Comparison of ENCODE assay signal across 23 cellular contexts in genomic region chr6:89669002-89669401, GRCh38. TPM values are rescaled to one million over a fixed set of nuclear protein-coding genes. Genes with fewer than 3 reads are reported as not detected.
DNase-seq lines count a peak whose midpoint lies in the region; ATAC-seq and TF ChIP-seq lines count a peak whose summit lies in the region.
"Had no signal": no experiment of that assay in that cellular context is flagged by ENCODE, and none has a peak within 500 bp of the region (broad histone marks: within the 10 kb centered on the region; RNA-seq: fewer than 3 reads in every experiment).

No MANE protein-coding gene starts in this region.

- intact Hi-C loops in left ventricle myocardium superior (cut with micrococcal nuclease), result no loop called here

- H3K79me1 ChIP-seq in trophoblast cell (ENCODE audit: low read length), result no peaks in the 10 kb centered on the region

- peak; percentile 30 for ATAC-seq in left ventricle myocardium superior
- no peak for ATAC-seq in HG02981 (IDR thresholded peaks at IDR 0.05; ENCODE audit: unreplicated experiment)
- no peak for ATAC-seq in effector memory CD8-positive, alpha-beta T cell (replicated peaks)
- ATAC-seq: stimulated activated naive B cell treated with anti-CD40 and anti-IgM and Interleukin-4, amounts not matched to agents 10 μg/mL and 1 μg/mL and 100 μg/mL, for 72 hours had no signal

- H3K23ac ChIP-seq in trophoblast cell (ENCODE audit: low read length), result no peak overlapping the region

- H3K9ac ChIP-seq in HUES6 (ENCODE audit: low read length) (peak overlapping the region; percentile 51), trophoblast cell (ENCODE audit: low read length) (no peak overlapping the region), MM.1S (ENCODE audit: low read length) (no peak overlapping the region)
- H3K9ac ChIP-seq: neural progenitor cell had no signal

- H3K18ac ChIP-seq in trophoblast cell (ENCODE audit: low read length), result no peak overlapping the region

- no peaks in the 10 kb centered on the region; the same call in none of the 2 replicates for H3F3A ChIP-seq in MM.1S (ENCODE audit: insufficient read depth, low read length)

- no peaks in the 10 kb centered on the region for H3K27me3 Mint-ChIP-seq in effector memory CD8-positive, alpha-beta T cell
- H3K27me3 Mint-ChIP-seq: activated CD4-positive, alpha-beta memory T cell treated with anti-CD3 and anti-CD28 coated beads for 36 hours; CD4-positive, alpha-beta T cell; stimulated activated naive B cell treated with anti-CD40 and anti-IgM and Interleukin-4, amounts not matched to agents 10 μg/mL and 1 μg/mL and 100 μg/mL, for 72 hours had no signal

- no CpG with 5 or more reads among the region's 6 CpGs for WGBS in trophoblast cell (ENCODE audit: extremely low coverage, insufficient coverage, insufficient read length)

- H3K9me3 ChIP-seq in HUES6 (ENCODE audit: control insufficient read depth, insufficient read depth, low read depth, low read length), result no peaks in the 10 kb centered on the region
- no peaks in the 10 kb centered on the region for H3K9me3 ChIP-seq in trophoblast cell (ENCODE audit: insufficient read depth, low read depth, low read length)
- H3K9me3 ChIP-seq in MM.1S (replicated peaks; ENCODE audit: insufficient read depth, low read length), result no peaks in the 10 kb centered on the region
- H3K9me3 ChIP-seq: prostate gland had no signal

- no peak overlapping the region for H4K8ac ChIP-seq in trophoblast cell (ENCODE audit: low read depth, low read length)

- H3K27ac Mint-ChIP-seq in effector memory CD8-positive, alpha-beta T cell, result no peak overlapping the region
- H3K27ac Mint-ChIP-seq: activated CD4-positive, alpha-beta memory T cell treated with anti-CD3 and anti-CD28 coated beads for 36 hours; CD4-positive, alpha-beta T cell; neural progenitor cell; stimulated activated naive B cell treated with anti-CD40 and anti-IgM and Interleukin-4, amounts not matched to agents 10 μg/mL and 1 μg/mL and 100 μg/mL, for 72 hours had no signal

- H4K91ac ChIP-seq in trophoblast cell (ENCODE audit: low read depth, low read length), result no peak overlapping the region

- no peaks in the 10 kb centered on the region for H3K27me3 ChIP-seq in HUES6 (ENCODE audit: control insufficient read depth, insufficient read depth, low read length)
- H3K27me3 ChIP-seq in trophoblast cell (ENCODE audit: insufficient read depth, low read length), result no peaks in the 10 kb centered on the region
- no peaks in the 10 kb centered on the region for H3K27me3 ChIP-seq in MM.1S (replicated peaks; ENCODE audit: insufficient read depth, low read length)
- H3K27me3 ChIP-seq: dorsolateral prefrontal cortex, neural progenitor cell had no signal

- H3K14ac ChIP-seq in trophoblast cell (ENCODE audit: low read length), result no peak overlapping the region

- no peak overlapping the region for H4K12ac ChIP-seq in trophoblast cell (ENCODE audit: low read depth, low read length)

- no peaks in the 10 kb centered on the region for H3K9me2 ChIP-seq in MM.1S (replicated peaks; ENCODE audit: insufficient read depth, low read length)

- peak; percentile 80 for DNase-seq in astrocyte of the hippocampus (ENCODE audit: low read depth, low spot score)
- no peak for DNase-seq in left ventricle myocardium superior
- peak; percentile 76 to 86 for DNase-seq in trophoblast cell
- DNase-seq in MM.1S, result no peak
- DNase-seq in mesenteric fat pad (ENCODE audit: low spot score), result no peak
- no peak for DNase-seq in effector memory CD8-positive, alpha-beta T cell
- DNase-seq: activated CD4-positive, alpha-beta memory T cell treated with anti-CD3 and anti-CD28 coated beads for 36 hours; activated effector memory CD4-positive, alpha-beta T cell treated with anti-CD3 and anti-CD28 coated beads, Interleukin-2, amount 50 U/mL, for 16 hours; caudate nucleus; CD4-positive, alpha-beta T cell; DMS 273 treated with DMSO at 0.1 percent for 48 hours; dorsolateral prefrontal cortex; erythroblast; HCEC 1CT; KG1; NCI-H1694; NCI-H526 treated with DMSO at 0.1 percent for 48 hours; stimulated activated CD4-positive, alpha-beta T cell treated with anti-CD3 and anti-CD28 coated beads, Interleukin-2, amount 100 ng/mL, for 48 hours; stimulated activated naive B cell treated with anti-CD40 and anti-IgM and Interleukin-4, amounts not matched to agents 10 μg/mL and 1 μg/mL and 100 μg/mL, for 72 hours had no signal

- H3K4ac ChIP-seq in trophoblast cell (ENCODE audit: low read depth, low read length), result no peak overlapping the region

- no peak overlapping the region for H2AFZ ChIP-seq in trophoblast cell (ENCODE audit: insufficient read depth, low read length, poor library complexity)
- no peak overlapping the region for H2AFZ ChIP-seq in MM.1S (ENCODE audit: low read length)
- H2AFZ ChIP-seq: neural progenitor cell had no signal

- H3K36me3 ChIP-seq in HUES6 (ENCODE audit: control insufficient read depth, insufficient read depth, low read length) (peaks cover 86% of the 10 kb centered on the region), trophoblast cell (ENCODE audit: control insufficient read depth in 1 of 2, insufficient read depth in 2 of 2, low read length in 2 of 2) (peaks cover 18 to 28% of the 10 kb centered on the region in 2 experiments), MM.1S (replicated peaks; ENCODE audit: insufficient read depth, low read length) (peaks cover 8% of the 10 kb centered on the region)

- H3K4me1 ChIP-seq in HUES6 (ENCODE audit: control insufficient read depth, insufficient read depth, low read length) (peaks cover 30% of the 10 kb centered on the region), trophoblast cell (ENCODE audit: control insufficient read depth in 1 of 2, insufficient read depth in 2 of 2, low read length in 2 of 2) (no peaks in the 10 kb centered on the region), MM.1S (ENCODE audit: low read length) (no peaks in the 10 kb centered on the region)
- H3K4me1 ChIP-seq: neural progenitor cell, prostate gland had no signal

- H2BK120ac ChIP-seq in trophoblast cell (ENCODE audit: insufficient read depth, low read length, poor library complexity), result no peak overlapping the region

- H3K79me2 ChIP-seq in trophoblast cell (ENCODE audit: control insufficient read depth, insufficient read depth, low read length, poor library complexity) (no peaks in the 10 kb centered on the region), MM.1S (ENCODE audit: low read length) (no peaks in the 10 kb centered on the region)

- no peaks in the 10 kb centered on the region for H3K9me3 Mint-ChIP-seq in effector memory CD8-positive, alpha-beta T cell
- H3K9me3 Mint-ChIP-seq: activated CD4-positive, alpha-beta memory T cell treated with anti-CD3 and anti-CD28 coated beads for 36 hours; CD4-positive, alpha-beta T cell; neural progenitor cell; stimulated activated naive B cell treated with anti-CD40 and anti-IgM and Interleukin-4, amounts not matched to agents 10 μg/mL and 1 μg/mL and 100 μg/mL, for 72 hours had no signal

- peaks cover 41% of the 10 kb centered on the region for H3K36me3 Mint-ChIP-seq in effector memory CD8-positive, alpha-beta T cell (ENCODE audit: insufficient read depth)

- H2BK5ac ChIP-seq in trophoblast cell (ENCODE audit: low read depth, low read length, poor library complexity), result no peak overlapping the region

- H3K4me3 ChIP-seq in HUES6 (ENCODE audit: low read depth, low read length) (no peak overlapping the region), trophoblast cell (ENCODE audit: low read depth, low read length) (no peak overlapping the region), MM.1S (ENCODE audit: low read length) (no peak overlapping the region)
- H3K4me3 ChIP-seq: dorsolateral prefrontal cortex, neural progenitor cell, prostate gland had no signal

- H3K4me2 ChIP-seq in trophoblast cell (ENCODE audit: low read length) (no peak overlapping the region), MM.1S (ENCODE audit: low read depth, low read length) (no peak overlapping the region)
- H3K4me2 ChIP-seq: neural progenitor cell had no signal

- H3K27ac ChIP-seq in HUES6 (ENCODE audit: low read depth, low read length) (peak overlapping the region; percentile 95), trophoblast cell (ENCODE audit: low read depth, low read length) (no peak overlapping the region), MM.1S (ENCODE audit: low read length) (no peak overlapping the region)
- H3K27ac ChIP-seq: prostate gland had no signal

- no peak overlapping the region for H2AK5ac ChIP-seq in trophoblast cell (ENCODE audit: low read length)

- H3K4me1 Mint-ChIP-seq in effector memory CD8-positive, alpha-beta T cell (ENCODE audit: low read depth in 2 of 2), result no peaks in the 10 kb centered on the region
- H3K4me1 Mint-ChIP-seq: stimulated activated naive B cell treated with anti-CD40 and anti-IgM and Interleukin-4, amounts not matched to agents 10 μg/mL and 1 μg/mL and 100 μg/mL, for 72 hours had no signal

- H3K4me3 Mint-ChIP-seq in effector memory CD8-positive, alpha-beta T cell, result no peak overlapping the region
- H3K4me3 Mint-ChIP-seq: activated CD4-positive, alpha-beta memory T cell treated with anti-CD3 and anti-CD28 coated beads for 36 hours; CD4-positive, alpha-beta T cell; neural progenitor cell; stimulated activated naive B cell treated with anti-CD40 and anti-IgM and Interleukin-4, amounts not matched to agents 10 μg/mL and 1 μg/mL and 100 μg/mL, for 72 hours had no signal

- H4K20me1 ChIP-seq in MM.1S (ENCODE audit: insufficient read depth, low read length), result no peaks in the 10 kb centered on the region

- H2BK12ac ChIP-seq in trophoblast cell (ENCODE audit: low read length), result no peak overlapping the region

- no peak for TF ChIP-seq CTCF in MM.1S (IDR thresholded peaks at IDR 0.05; ENCODE audit: low read length)

RNA-seq across cellular contexts. Expression of gene LYRM2, which starts 30.5 kb away (rescaled TPM):
- total RNA-seq in left ventricle myocardium superior (30.7 TPM), mesenteric fat pad (25.9 TPM)
- 27.2 and 28.3 TPM in 2 replicates for polyA plus RNA-seq in trophoblast cell (2013)

Comparison
In these comparisons a context has a peak if more than half of its experiments do, and no peak if none do; other contexts are left out.
1. DNase-seq: peak in astrocyte of the hippocampus (single experiment) and trophoblast cell (2 of 2); none in left ventricle myocardium superior (single experiment), MM.1S (single experiment), mesenteric fat pad (single experiment) and effector memory CD8-positive, alpha-beta T cell (0 of 3).